ENCODE assay signal across 1 cellular context in the genomic region with DNA sequence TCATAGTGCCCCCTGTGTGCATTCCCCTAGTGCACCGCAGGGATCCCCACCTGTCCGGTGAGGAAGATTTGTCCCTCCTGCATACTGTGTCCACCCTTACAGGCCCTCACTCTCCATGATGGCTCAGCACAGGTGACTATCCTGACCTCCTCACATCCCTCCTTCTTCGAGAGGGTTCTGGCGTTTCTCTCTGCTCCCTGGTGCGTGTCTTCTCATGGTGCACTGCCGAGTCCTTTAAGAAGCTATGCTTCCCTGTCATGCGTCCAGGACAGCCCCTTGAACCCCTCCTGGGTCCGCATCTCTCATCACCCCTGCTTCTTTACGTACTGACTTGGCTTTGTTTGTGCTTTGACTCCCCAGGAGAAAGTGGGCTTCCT.
TF ChIP-seq lines count a peak whose summit lies in the region.

No MANE protein-coding gene starts in this region.

TF ChIP-seq in GM12878, 131 proteins besides CTCF, POLR2A, EP300 and RAD21 (continued from another document):
- TF ChIP-seq RBBP5 (conservative IDR thresholded peaks at IDR 0.05), result no peak
- TF ChIP-seq CHD4 (IDR thresholded peaks at IDR 0.05), result no peak
- TF ChIP-seq EED (IDR thresholded peaks at IDR 0.05; ENCODE audit: low read depth), result no peak
- no peak for TF ChIP-seq MEF2B (IDR thresholded peaks at IDR 0.05; ENCODE audit: partially characterized antibody, poor library complexity, severe bottlenecking)
- TF ChIP-seq TCF7 (IDR thresholded peaks at IDR 0.05; ENCODE audit: borderline replicate concordance), result no peak
- TF ChIP-seq BCL11A (IDR thresholded peaks at IDR 0.05; ENCODE audit: low read depth, low read length), result no peak
- TF ChIP-seq SIX5 (IDR thresholded peaks at IDR 0.05; ENCODE audit: low read depth, low read length, severe bottlenecking), result no peak
- TF ChIP-seq PAX8 (IDR thresholded peaks at IDR 0.05), result no peak
- no peak for TF ChIP-seq BACH1 (IDR thresholded peaks at IDR 0.05; ENCODE audit: borderline replicate concordance)
- TF ChIP-seq CBX3 (IDR thresholded peaks at IDR 0.05; ENCODE audit: borderline replicate concordance, low read depth), result no peak
